In the genomic region with DNA sequence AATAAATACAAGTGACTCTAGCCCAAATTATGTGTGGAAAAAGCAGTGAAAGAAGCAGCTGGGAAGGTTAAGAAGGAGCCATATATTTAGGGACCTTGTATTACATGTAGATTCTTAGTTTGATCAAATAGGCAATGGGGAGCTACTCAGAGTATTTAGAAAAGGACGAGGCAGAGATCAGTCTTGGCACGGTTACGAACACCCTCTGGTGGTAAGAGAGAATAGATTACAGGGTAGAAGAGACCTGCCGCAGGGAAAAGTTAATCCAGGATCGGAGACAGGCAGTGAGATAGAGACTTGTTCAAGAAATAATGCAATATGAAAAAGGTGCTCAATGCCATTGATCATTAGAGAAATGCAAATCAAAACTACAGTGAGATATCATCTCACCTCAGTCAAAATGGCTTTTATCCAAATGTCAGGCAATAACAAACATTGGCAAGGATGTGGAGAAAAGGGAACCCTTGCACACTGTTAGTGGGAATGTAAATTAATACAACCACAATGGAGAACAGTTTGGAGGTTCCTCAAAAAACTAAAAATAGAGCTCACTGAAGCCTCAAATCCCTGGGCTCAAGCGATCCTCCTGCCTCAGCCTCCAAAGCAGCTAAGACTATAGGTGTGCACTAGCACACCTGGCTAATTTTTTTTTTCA, we compare ENCODE assay signal across 9 cellular contexts. TPM values are rescaled to one million over a fixed set of nuclear protein-coding genes. Genes with fewer than 3 reads are reported as not detected.
DNase-seq lines count a peak whose midpoint lies in the region; ATAC-seq, FAIRE-seq and TF ChIP-seq lines count a peak whose summit lies in the region.
"Had no signal": no experiment of that assay in that cellular context is flagged by ENCODE, and none has a peak within 500 bp of the region (broad histone marks: within the 10 kb centered on the region; RNA-seq: fewer than 3 reads in every experiment).

No MANE protein-coding gene starts in this region.

- H3K9ac ChIP-seq in OCI-LY1 (ENCODE audit: low read length): no peak overlapping the region
- H3K9ac ChIP-seq in fibroblast of lung (ENCODE audit: insufficient read depth, low read length): no peak overlapping the region

- H3F3A ChIP-seq in OCI-LY1 (ENCODE audit: insufficient read depth, low read length): no peaks in the 10 kb centered on the region

- no peak for TF ChIP-seq POLR2A in lower leg skin (IDR thresholded peaks at IDR 0.05)

- no peak for DNase-seq in GM18507 (ENCODE audit: extremely low spot score, insufficient read length, low read depth)
- DNase-seq in fibroblast of lung (ENCODE audit: low read depth in 2 of 2): peak; percentile 45 to 64
- DNase-seq in osteoblast (ENCODE audit: insufficient read length, low spot score, missing footprints): no peak
- no peak for DNase-seq in lower leg skin (ENCODE audit: low spot score in 2 of 2)
- DNase-seq in germinal center (ENCODE audit: low spot score): no peak
- DNase-seq: T-helper 9 cell had no signal

- H3K27ac ChIP-seq in OCI-LY1 (ENCODE audit: low read depth, low read length, poor library complexity, severe bottlenecking) (no peak overlapping the region), fibroblast of lung (ENCODE audit: insufficient read depth, low read length) (no peak overlapping the region), osteoblast (ENCODE audit: low read depth, low read length) (no peak overlapping the region)

- peaks cover 12% of the 10 kb centered on the region for H3K4me1 ChIP-seq in OCI-LY1 (ENCODE audit: insufficient read depth, low read length, severe bottlenecking)
- H3K4me1 ChIP-seq in fibroblast of lung (ENCODE audit: control insufficient read depth, extremely low read depth, insufficient read depth, low read length): no peaks in the 10 kb centered on the region
- H3K4me1 ChIP-seq in osteoblast (ENCODE audit: insufficient read depth, low read length): no peaks in the 10 kb centered on the region

- H3K27me3 ChIP-seq in OCI-LY1 (ENCODE audit: insufficient read depth, low read length): no peaks in the 10 kb centered on the region
- H3K27me3 ChIP-seq in fibroblast of lung (ENCODE audit: control insufficient read depth, insufficient read depth, low read length): no peaks in the 10 kb centered on the region
- no peaks in the 10 kb centered on the region for H3K27me3 ChIP-seq in osteoblast (ENCODE audit: insufficient read depth, low read length)

- ATAC-seq in HG03571 (IDR thresholded peaks at IDR 0.05; ENCODE audit: unreplicated experiment) (no peak), GM21367 (IDR thresholded peaks at IDR 0.05; ENCODE audit: unreplicated experiment) (no peak)

- H3K9me2 ChIP-seq in OCI-LY1 (ENCODE audit: low read depth, low read length): no peaks in the 10 kb centered on the region

- intact Hi-C loops in lower leg skin (cut with DNase I; ENCODE audit: low total_unique reads): no loop called here

- TF ChIP-seq CTCF in OCI-LY1 (IDR thresholded peaks at IDR 0.05; ENCODE audit: low read length) (peak; percentile 31; the same call in 1 of the 2 replicates), fibroblast of lung (conservative IDR thresholded peaks at IDR 0.05 in 1 of 2, IDR thresholded peaks at IDR 0.05 in 1 of 2; ENCODE audit: low read depth in 1 of 2, low read length in 2 of 2) (peak; percentile 31 to 47), osteoblast (IDR thresholded peaks at IDR 0.05; ENCODE audit: extremely low read depth, low read depth, low read length) (peak; percentile 49), lower leg skin (IDR thresholded peaks at IDR 0.05) (no peak)

- peak; percentile 33 for FAIRE-seq in GM18507 (lab: Jason Lieb, UNC)

- H3K36me3 ChIP-seq in OCI-LY1 (ENCODE audit: insufficient read depth, low read length) (peaks cover 31% of the 10 kb centered on the region; the same call in 1 of the 2 replicates), fibroblast of lung (ENCODE audit: control insufficient read depth, insufficient read depth, low read length) (no peaks in the 10 kb centered on the region), osteoblast (ENCODE audit: insufficient read depth, low read length) (peaks cover 3% of the 10 kb centered on the region)

- H4K20me1 ChIP-seq in OCI-LY1 (ENCODE audit: insufficient read depth, low read length): no peaks in the 10 kb centered on the region
- H4K20me1 ChIP-seq in fibroblast of lung (ENCODE audit: control insufficient read depth, extremely low read depth, insufficient read depth, low read length): no peaks in the 10 kb centered on the region
- peaks cover 3% of the 10 kb centered on the region for H4K20me1 ChIP-seq in osteoblast (ENCODE audit: insufficient read depth, low read length)

- no peak overlapping the region for H3K4me3 ChIP-seq in OCI-LY1 (ENCODE audit: low read depth, low read length, poor library complexity, severe bottlenecking)
- no peak overlapping the region for H3K4me3 ChIP-seq in fibroblast of lung (replicated peaks in 1 of 4; ENCODE audit: control extremely low read depth in 1 of 4, insufficient read depth in 1 of 4, low read depth in 3 of 4, low read length in 4 of 4)
- no peak overlapping the region for H3K4me3 ChIP-seq in osteoblast (ENCODE audit: insufficient read depth, low read length)
- no peak overlapping the region for H3K4me3 ChIP-seq in lower leg skin (ENCODE audit: low read depth, poor library complexity, severe bottlenecking)

- H3K4me2 ChIP-seq in OCI-LY1 (ENCODE audit: low read length): no peak overlapping the region
- H3K4me2 ChIP-seq in fibroblast of lung (ENCODE audit: extremely low read depth, insufficient read depth, low read length): no peak overlapping the region
- H3K4me2 ChIP-seq in osteoblast (ENCODE audit: insufficient read depth, low read length): no peak overlapping the region

- H2AFZ ChIP-seq in OCI-LY1 (ENCODE audit: low read length): no peak overlapping the region
- no peak overlapping the region for H2AFZ ChIP-seq in fibroblast of lung (ENCODE audit: low read length)
- H2AFZ ChIP-seq in osteoblast (ENCODE audit: low read length): no peak overlapping the region

- WGBS in lower leg skin, 2 donors: 39 to 53% methylated on average over 6 of the region's 6 CpGs

- H3K79me2 ChIP-seq in OCI-LY1 (ENCODE audit: insufficient read depth, low read length): peaks cover 66% of the 10 kb centered on the region
- H3K79me2 ChIP-seq in fibroblast of lung (ENCODE audit: control insufficient read depth, insufficient read depth, low read length): no peaks in the 10 kb centered on the region
- peaks cover 40% of the 10 kb centered on the region for H3K79me2 ChIP-seq in osteoblast (ENCODE audit: insufficient read depth, low read length)

- no peaks in the 10 kb centered on the region for H3K9me3 ChIP-seq in OCI-LY1 (ENCODE audit: low read length)
- no peaks in the 10 kb centered on the region for H3K9me3 ChIP-seq in fibroblast of lung (ENCODE audit: control insufficient read depth, insufficient read depth, low read depth, low read length)
- H3K9me3 ChIP-seq in osteoblast (ENCODE audit: low read depth, low read length): no peaks in the 10 kb centered on the region

RNA-seq across cellular contexts. Expression of a gene that starts 12.0 kb away (rescaled TPM):
- total RNA-seq in fibroblast of lung: 14.4 and 14.9 TPM in 2 replicates
- polyA plus RNA-seq in fibroblast of lung: 24.1 and 26.9 TPM in 2 replicates
- polyA plus RNA-seq in fibroblast of lung (2012): 15.9 and 16.2 TPM in 2 replicates
- polyA minus RNA-seq in fibroblast of lung (ENCODE audit: low replicate concordance): 4.4 and 14.2 TPM in 2 replicates
- total RNA-seq in osteoblast: 15.6 and 16.8 TPM in 2 replicates
- total RNA-seq in lower leg skin: 10 to 100 TPM; 12.5 to 20.0 (median 16.6) TPM

RNA-seq across cellular contexts. Expression of a gene that starts 44.7 kb away (rescaled TPM):
- total RNA-seq in fibroblast of lung (20.3 and 20.6 TPM in 2 replicates), osteoblast (38.7 and 41.5 TPM in 2 replicates), lower leg skin (10 to 100 TPM in 3 of 4 donors, 1 to 10 TPM in 1; 7.6 to 16.5 (median 13.0) TPM)
- 7.9 and 10.8 TPM in 2 replicates for polyA plus RNA-seq in fibroblast of lung
- 7.2 and 8.3 TPM in 2 replicates for polyA plus RNA-seq in fibroblast of lung (2012)
- polyA minus RNA-seq in fibroblast of lung (ENCODE audit: low replicate concordance): 7.1 and 8.4 TPM in 2 replicates

Comparison
In these comparisons a context has a peak if more than half of its experiments do, and no peak if none do; other contexts are left out.
1. DNase-seq: peak in fibroblast of lung (2 of 2); none in GM18507 (single experiment), osteoblast (single experiment), lower leg skin (0 of 2) and germinal center (single experiment).
2. CTCF ChIP-seq: peak in OCI-LY1 (single experiment), fibroblast of lung (2 of 2) and osteoblast (single experiment); none in lower leg skin (0 of 3).